In genomic region chr5:172984244-172984953, GRCh38 we compare ENCODE assay signal across 1 cellular context.
TF ChIP-seq lines count a peak whose summit lies in the region.

No MANE protein-coding gene starts in this region.

TF ChIP-seq in K562, 482 proteins besides CTCF, POLR2A, EP300 and RAD21 (continued from another document and continues in another):
- TF ChIP-seq, protein P1, sequence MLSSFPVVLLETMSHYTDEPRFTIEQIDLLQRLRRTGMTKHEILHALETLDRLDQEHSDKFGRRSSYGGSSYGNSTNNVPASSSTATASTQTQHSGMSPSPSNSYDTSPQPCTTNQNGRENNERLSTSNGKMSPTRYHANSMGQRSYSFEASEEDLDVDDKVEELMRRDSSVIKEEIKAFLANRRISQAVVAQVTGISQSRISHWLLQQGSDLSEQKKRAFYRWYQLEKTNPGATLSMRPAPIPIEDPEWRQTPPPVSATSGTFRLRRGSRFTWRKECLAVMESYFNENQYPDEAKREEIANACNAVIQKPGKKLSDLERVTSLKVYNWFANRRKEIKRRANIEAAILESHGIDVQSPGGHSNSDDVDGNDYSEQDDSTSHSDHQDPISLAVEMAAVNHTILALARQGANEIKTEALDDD (IDR thresholded peaks at IDR 0.05) = no peak
- peak; percentile 72 for TF ChIP-seq ATF7 (IDR thresholded peaks at IDR 0.05)
- TF ChIP-seq SPI1 (IDR thresholded peaks at IDR 0.05; ENCODE audit: borderline replicate concordance, low read depth, low read length) = peak; percentile 79
- no peak for TF ChIP-seq ZNF253 (CRISPR knock-in tag; conservative IDR thresholded peaks at IDR 0.05)
- peak; percentile 69 for TF ChIP-seq DPF2 (IDR thresholded peaks at IDR 0.05)
- TF ChIP-seq CBX8 (IDR thresholded peaks at IDR 0.05; ENCODE audit: borderline replicate concordance, extremely low read depth, low read depth, low read length, poor library complexity, severe bottlenecking) = no peak
- no peak for TF ChIP-seq ZNF583 (CRISPR knock-in tag; IDR thresholded peaks at IDR 0.05)
- TF ChIP-seq ZNF707 (CRISPR knock-in tag; conservative IDR thresholded peaks at IDR 0.05) = peak; percentile 96
- TF ChIP-seq ZNF232 (CRISPR knock-in tag; IDR thresholded peaks at IDR 0.05) = no peak
- TF ChIP-seq, protein P2, sequence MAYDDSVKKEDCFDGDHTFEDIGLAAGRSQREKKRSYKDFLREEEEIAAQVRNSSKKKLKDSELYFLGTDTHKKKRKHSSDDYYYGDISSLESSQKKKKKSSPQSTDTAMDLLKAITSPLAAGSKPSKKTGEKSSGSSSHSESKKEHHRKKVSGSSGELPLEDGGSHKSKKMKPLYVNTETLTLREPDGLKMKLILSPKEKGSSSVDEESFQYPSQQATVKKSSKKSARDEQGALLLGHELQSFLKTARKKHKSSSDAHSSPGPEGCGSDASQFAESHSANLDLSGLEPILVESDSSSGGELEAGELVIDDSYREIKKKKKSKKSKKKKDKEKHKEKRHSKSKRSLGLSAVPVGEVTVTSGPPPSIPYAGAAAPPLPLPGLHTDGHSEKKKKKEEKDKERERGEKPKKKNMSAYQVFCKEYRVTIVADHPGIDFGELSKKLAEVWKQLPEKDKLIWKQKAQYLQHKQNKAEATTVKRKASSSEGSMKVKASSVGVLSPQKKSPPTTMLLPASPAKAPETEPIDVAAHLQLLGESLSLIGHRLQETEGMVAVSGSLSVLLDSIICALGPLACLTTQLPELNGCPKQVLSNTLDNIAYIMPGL (CRISPR knock-in tag; IDR thresholded peaks at IDR 0.05) = no peak
- no peak for TF ChIP-seq ZNF277 (CRISPR knock-in tag; IDR thresholded peaks at IDR 0.05; ENCODE audit: borderline replicate concordance)
- TF ChIP-seq, protein P3, sequence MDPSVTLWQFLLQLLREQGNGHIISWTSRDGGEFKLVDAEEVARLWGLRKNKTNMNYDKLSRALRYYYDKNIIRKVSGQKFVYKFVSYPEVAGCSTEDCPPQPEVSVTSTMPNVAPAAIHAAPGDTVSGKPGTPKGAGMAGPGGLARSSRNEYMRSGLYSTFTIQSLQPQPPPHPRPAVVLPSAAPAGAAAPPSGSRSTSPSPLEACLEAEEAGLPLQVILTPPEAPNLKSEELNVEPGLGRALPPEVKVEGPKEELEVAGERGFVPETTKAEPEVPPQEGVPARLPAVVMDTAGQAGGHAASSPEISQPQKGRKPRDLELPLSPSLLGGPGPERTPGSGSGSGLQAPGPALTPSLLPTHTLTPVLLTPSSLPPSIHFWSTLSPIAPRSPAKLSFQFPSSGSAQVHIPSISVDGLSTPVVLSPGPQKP (CRISPR knock-in tag; IDR thresholded peaks at IDR 0.05) = no peak
- TF ChIP-seq ZNF445 (CRISPR knock-in tag; IDR thresholded peaks at IDR 0.05; ENCODE audit: low read depth) = no peak
- TF ChIP-seq NFXL1 (CRISPR knock-in tag; IDR thresholded peaks at IDR 0.05) = no peak
- no peak for TF ChIP-seq ZNF124 (CRISPR knock-in tag; IDR thresholded peaks at IDR 0.05)
- TF ChIP-seq, protein P4, sequence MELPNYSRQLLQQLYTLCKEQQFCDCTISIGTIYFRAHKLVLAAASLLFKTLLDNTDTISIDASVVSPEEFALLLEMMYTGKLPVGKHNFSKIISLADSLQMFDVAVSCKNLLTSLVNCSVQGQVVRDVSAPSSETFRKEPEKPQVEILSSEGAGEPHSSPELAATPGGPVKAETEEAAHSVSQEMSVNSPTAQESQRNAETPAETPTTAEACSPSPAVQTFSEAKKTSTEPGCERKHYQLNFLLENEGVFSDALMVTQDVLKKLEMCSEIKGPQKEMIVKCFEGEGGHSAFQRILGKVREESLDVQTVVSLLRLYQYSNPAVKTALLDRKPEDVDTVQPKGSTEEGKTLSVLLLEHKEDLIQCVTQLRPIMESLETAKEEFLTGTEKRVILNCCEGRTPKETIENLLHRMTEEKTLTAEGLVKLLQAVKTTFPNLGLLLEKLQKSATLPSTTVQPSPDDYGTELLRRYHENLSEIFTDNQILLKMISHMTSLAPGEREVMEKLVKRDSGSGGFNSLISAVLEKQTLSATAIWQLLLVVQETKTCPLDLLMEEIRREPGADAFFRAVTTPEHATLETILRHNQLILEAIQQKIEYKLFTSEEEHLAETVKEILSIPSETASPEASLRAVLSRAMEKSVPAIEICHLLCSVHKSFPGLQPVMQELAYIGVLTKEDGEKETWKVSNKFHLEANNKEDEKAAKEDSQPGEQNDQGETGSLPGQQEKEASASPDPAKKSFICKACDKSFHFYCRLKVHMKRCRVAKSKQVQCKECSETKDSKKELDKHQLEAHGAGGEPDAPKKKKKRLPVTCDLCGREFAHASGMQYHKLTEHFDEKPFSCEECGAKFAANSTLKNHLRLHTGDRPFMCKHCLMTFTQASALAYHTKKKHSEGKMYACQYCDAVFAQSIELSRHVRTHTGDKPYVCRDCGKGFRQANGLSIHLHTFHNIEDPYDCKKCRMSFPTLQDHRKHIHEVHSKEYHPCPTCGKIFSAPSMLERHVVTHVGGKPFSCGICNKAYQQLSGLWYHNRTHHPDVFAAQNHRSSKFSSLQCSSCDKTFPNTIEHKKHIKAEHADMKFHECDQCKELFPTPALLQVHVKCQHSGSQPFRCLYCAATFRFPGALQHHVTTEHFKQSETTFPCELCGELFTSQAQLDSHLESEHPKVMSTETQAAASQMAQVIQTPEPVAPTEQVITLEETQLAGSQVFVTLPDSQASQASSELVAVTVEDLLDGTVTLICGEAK (IDR thresholded peaks at IDR 0.05) = no peak
- TF ChIP-seq, protein P4 (CRISPR knock-in tag; IDR thresholded peaks at IDR 0.05) = no peak
- TF ChIP-seq CEBPB (tag; IDR thresholded peaks at IDR 0.05) = peak; percentile 91
- TF ChIP-seq, protein P5, sequence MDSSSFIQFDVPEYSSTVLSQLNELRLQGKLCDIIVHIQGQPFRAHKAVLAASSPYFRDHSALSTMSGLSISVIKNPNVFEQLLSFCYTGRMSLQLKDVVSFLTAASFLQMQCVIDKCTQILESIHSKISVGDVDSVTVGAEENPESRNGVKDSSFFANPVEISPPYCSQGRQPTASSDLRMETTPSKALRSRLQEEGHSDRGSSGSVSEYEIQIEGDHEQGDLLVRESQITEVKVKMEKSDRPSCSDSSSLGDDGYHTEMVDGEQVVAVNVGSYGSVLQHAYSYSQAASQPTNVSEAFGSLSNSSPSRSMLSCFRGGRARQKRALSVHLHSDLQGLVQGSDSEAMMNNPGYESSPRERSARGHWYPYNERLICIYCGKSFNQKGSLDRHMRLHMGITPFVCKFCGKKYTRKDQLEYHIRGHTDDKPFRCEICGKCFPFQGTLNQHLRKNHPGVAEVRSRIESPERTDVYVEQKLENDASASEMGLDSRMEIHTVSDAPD (CRISPR knock-in tag; IDR thresholded peaks at IDR 0.05) = no peak
- TF ChIP-seq MIER1 (IDR thresholded peaks at IDR 0.05; ENCODE audit: low read depth) = no peak
- TF ChIP-seq, protein P6, sequence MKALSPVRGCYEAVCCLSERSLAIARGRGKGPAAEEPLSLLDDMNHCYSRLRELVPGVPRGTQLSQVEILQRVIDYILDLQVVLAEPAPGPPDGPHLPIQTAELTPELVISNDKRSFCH (CRISPR knock-in tag; IDR thresholded peaks at IDR 0.05) = no peak
- TF ChIP-seq, protein P6 (tag; IDR thresholded peaks at IDR 0.05) = no peak
- no peak for TF ChIP-seq ZBTB2 (IDR thresholded peaks at IDR 0.05)
- TF ChIP-seq, protein P7, sequence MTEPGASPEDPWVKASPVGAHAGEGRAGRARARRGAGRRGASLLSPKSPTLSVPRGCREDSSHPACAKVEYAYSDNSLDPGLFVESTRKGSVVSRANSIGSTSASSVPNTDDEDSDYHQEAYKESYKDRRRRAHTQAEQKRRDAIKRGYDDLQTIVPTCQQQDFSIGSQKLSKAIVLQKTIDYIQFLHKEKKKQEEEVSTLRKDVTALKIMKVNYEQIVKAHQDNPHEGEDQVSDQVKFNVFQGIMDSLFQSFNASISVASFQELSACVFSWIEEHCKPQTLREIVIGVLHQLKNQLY (CRISPR knock-in tag; conservative IDR thresholded peaks at IDR 0.05) = no peak
- TF ChIP-seq, protein P8, sequence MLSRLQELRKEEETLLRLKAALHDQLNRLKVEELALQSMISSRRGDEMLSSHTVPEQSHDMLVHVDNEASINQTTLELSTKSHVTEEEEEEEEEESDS (CRISPR knock-in tag; IDR thresholded peaks at IDR 0.05) = no peak
- no peak for TF ChIP-seq ELF4 (CRISPR knock-in tag; IDR thresholded peaks at IDR 0.05)
- no peak for TF ChIP-seq ELK3 (CRISPR knock-in tag; IDR thresholded peaks at IDR 0.05)
- no peak for TF ChIP-seq ZNF143 (CRISPR knock-in tag; IDR thresholded peaks at IDR 0.05)
- TF ChIP-seq JUNB (CRISPR knock-in tag; conservative IDR thresholded peaks at IDR 0.05) = no peak
- no peak for TF ChIP-seq ZNF512 (tag; IDR thresholded peaks at IDR 0.05)
- no peak for TF ChIP-seq TOE1 (IDR thresholded peaks at IDR 0.05; ENCODE audit: borderline replicate concordance)
- no peak for TF ChIP-seq TOE1 (CRISPR knock-in tag; IDR thresholded peaks at IDR 0.05; ENCODE audit: borderline replicate concordance, low read depth)
- TF ChIP-seq SETDB1 (IDR thresholded peaks at IDR 0.05; ENCODE audit: low read length) = no peak
- TF ChIP-seq, protein P9, sequence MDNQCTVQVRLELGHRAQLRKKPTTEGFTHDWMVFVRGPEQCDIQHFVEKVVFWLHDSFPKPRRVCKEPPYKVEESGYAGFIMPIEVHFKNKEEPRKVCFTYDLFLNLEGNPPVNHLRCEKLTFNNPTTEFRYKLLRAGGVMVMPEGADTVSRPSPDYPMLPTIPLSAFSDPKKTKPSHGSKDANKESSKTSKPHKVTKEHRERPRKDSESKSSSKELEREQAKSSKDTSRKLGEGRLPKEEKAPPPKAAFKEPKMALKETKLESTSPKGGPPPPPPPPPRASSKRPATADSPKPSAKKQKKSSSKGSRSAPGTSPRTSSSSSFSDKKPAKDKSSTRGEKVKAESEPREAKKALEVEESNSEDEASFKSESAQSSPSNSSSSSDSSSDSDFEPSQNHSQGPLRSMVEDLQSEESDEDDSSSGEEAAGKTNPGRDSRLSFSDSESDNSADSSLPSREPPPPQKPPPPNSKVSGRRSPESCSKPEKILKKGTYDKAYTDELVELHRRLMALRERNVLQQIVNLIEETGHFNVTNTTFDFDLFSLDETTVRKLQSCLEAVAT (IDR thresholded peaks at IDR 0.05) = 0 out of 4 replicates have a peak, but pooled peaks of 1 of the 2 experiments have one; percentile 33
- no peak for TF ChIP-seq RAD51 (IDR thresholded peaks at IDR 0.05; ENCODE audit: borderline replicate concordance, low read depth)
